ENCODE assay signal across 21 cellular contexts in the genomic region with DNA sequence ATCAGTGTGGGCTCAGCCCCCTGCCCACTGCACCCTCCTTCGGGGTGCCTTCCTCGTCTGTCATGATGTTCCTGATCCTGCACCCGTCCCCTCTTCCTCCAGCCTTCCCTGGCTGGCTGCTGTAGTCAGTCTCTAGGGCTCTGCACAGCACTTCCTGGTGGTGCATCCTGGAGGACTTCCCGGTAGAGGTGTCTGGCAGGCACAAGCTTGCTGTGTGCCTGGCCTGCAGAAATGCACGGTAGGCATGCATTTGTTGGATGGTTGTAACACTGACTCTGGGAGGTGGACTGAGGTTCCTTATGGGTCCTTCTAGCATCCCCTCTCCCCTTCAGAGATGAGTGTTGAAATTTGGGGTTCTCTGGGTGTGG.
DNase-seq lines count a peak whose midpoint lies in the region; ATAC-seq and TF ChIP-seq lines count a peak whose summit lies in the region.
"Had no signal": no experiment of that assay in that cellular context is flagged by ENCODE, and none has a peak within 500 bp of the region (broad histone marks: within the 10 kb centered on the region; RNA-seq: fewer than 3 reads in every experiment).

No MANE protein-coding gene starts in this region.

- no peaks in the 10 kb centered on the region for H3F3A ChIP-seq in SK-N-SH (replicated peaks; ENCODE audit: insufficient read depth)
- no peaks in the 10 kb centered on the region for H3F3A ChIP-seq in smooth muscle cell (ENCODE audit: low read depth)

- ATAC-seq in SK-N-SH treated with all-trans-retinoic acid at 6 μM for 48 hours = no peak; the same call in 2 of the 3 replicates
- ATAC-seq in IMR-90 (ENCODE audit: low read depth) = no peak
- ATAC-seq in HG02610 (IDR thresholded peaks at IDR 0.05; ENCODE audit: unreplicated experiment) = no peak
- ATAC-seq: GM12878 had no signal

- H2BK5ac ChIP-seq in IMR-90 (ENCODE audit: low read depth, low read length, poor library complexity, severe bottlenecking) = no peak overlapping the region

- H3K27me3 ChIP-seq in SK-N-SH (ENCODE audit: insufficient read depth) (no peaks in the 10 kb centered on the region), IMR-90 (ENCODE audit: control insufficient read depth, insufficient read depth, low read length) (peaks cover 3% of the 10 kb centered on the region; the same call in 1 of the 2 replicates), esophagus muscularis mucosa (peaks cover 0 to 50% (median 0%) of the 10 kb centered on the region in 4 donors), smooth muscle cell (ENCODE audit: low read depth) (no peaks in the 10 kb centered on the region)
- H3K27me3 ChIP-seq: BE2C had no signal

- H3K36me3 ChIP-seq in SK-N-SH (replicated peaks in 1 of 2; ENCODE audit: control insufficient read depth in 1 of 2, insufficient read depth in 2 of 2, low read length in 1 of 2) (no peaks in the 10 kb centered on the region), IMR-90 (ENCODE audit: control insufficient read depth, insufficient read depth, low read length) (no peaks in the 10 kb centered on the region), esophagus muscularis mucosa (no peaks in the 10 kb centered on the region), smooth muscle cell (ENCODE audit: low read depth) (no peaks in the 10 kb centered on the region)
- H3K36me3 ChIP-seq: BE2C had no signal

- H4K8ac ChIP-seq in IMR-90 (ENCODE audit: low read depth in 2 of 2, low read length in 2 of 2) = no peak overlapping the region

- H2AK5ac ChIP-seq in IMR-90 (ENCODE audit: low read depth, low read length) = no peak overlapping the region

- H3K9me1 ChIP-seq in IMR-90 (ENCODE audit: insufficient read depth, low read length) = no peaks in the 10 kb centered on the region

- no peak overlapping the region for H2BK120ac ChIP-seq in IMR-90 (ENCODE audit: low read depth, low read length)

- no peak overlapping the region for H3K18ac ChIP-seq in IMR-90 (ENCODE audit: low read depth, low read length)

- no peak for TF ChIP-seq RAD21 in SK-N-SH (IDR thresholded peaks at IDR 0.05; ENCODE audit: low read length)
- no peak for TF ChIP-seq RAD21 in IMR-90 (IDR thresholded peaks at IDR 0.05; ENCODE audit: low read length)

- no peaks in the 10 kb centered on the region for H3K9me3 ChIP-seq in SK-N-SH
- no peaks in the 10 kb centered on the region for H3K9me3 ChIP-seq in IMR-90 (ENCODE audit: control insufficient read depth, insufficient read depth, low read length)
- H3K9me3 ChIP-seq in esophagus muscularis mucosa = no peaks in the 10 kb centered on the region
- H3K9me3 ChIP-seq in smooth muscle cell (replicated peaks; ENCODE audit: low read depth) = no peaks in the 10 kb centered on the region
- H3K9me3 ChIP-seq: BE2C had no signal

- TF ChIP-seq EP300 in SK-N-SH (IDR thresholded peaks at IDR 0.05; ENCODE audit: borderline replicate concordance in 1 of 2, low read depth in 1 of 2, low read length in 1 of 2) (no peak), esophagus muscularis mucosa (IDR thresholded peaks at IDR 0.05) (no peak)

- H4K5ac ChIP-seq in IMR-90 (ENCODE audit: low read depth, low read length) = no peak overlapping the region

- no peak overlapping the region for H3K14ac ChIP-seq in IMR-90 (replicated peaks; ENCODE audit: low read depth, low read length)

- H3K4me2 ChIP-seq in SK-N-SH (peak overlapping the region; percentile 49; the same call in 1 of the 2 replicates), IMR-90 (ENCODE audit: low read depth, low read length) (no peak overlapping the region), smooth muscle cell (peak overlapping the region; percentile 54)
- H3K4me2 ChIP-seq: KMS-11 had no signal

- dilution Hi-C loops in IMR-90 (cut with HindIII; ENCODE audit: low sequenced_read_pairs, unreplicated experiment) = no loop called here

- no peak overlapping the region for H2BK15ac ChIP-seq in IMR-90 (ENCODE audit: low read depth, low read length)

- H3K9ac ChIP-seq in SK-N-SH (no peak overlapping the region), IMR-90 (ENCODE audit: low read depth, low read length) (no peak overlapping the region), smooth muscle cell (ENCODE audit: low read depth) (no peak overlapping the region)
- H3K9ac ChIP-seq: KMS-11 had no signal

- BruUV-seq in IMR-90 (replicated peaks; lab: Mats Ljungman, UMichigan) = no TSS peak

- H4K91ac ChIP-seq in IMR-90 (ENCODE audit: insufficient read depth, low read depth, low read length) = no peak overlapping the region

- peak overlapping the region in 1 of 2 experiments; percentile 35; a peak in 2 of 4 replicates for H3K27ac ChIP-seq in SK-N-SH (ENCODE audit: low read depth in 2 of 2, low read length in 1 of 2)
- no peak overlapping the region for H3K27ac ChIP-seq in IMR-90 (ENCODE audit: insufficient read depth, low read length)
- no peak overlapping the region for H3K27ac ChIP-seq in esophagus muscularis mucosa (replicated peaks in 1 of 4)
- H3K27ac ChIP-seq in smooth muscle cell (ENCODE audit: low read depth) = no peak overlapping the region
- H3K27ac ChIP-seq: 22Rv1, KMS-11 had no signal

- POLR2A ChIA-PET in SK-N-SH (lab: Yijun Ruan, JAX) (interaction anchor here (0.9 to 1.2 kb wide), 3 partner anchors 185 to 221 kb away, joined by 3 to 4 read pairs (median 3); a partner anchor contains a TSS), IMR-90 (lab: Charles Lee; ENCODE audit: unreplicated experiment) (no interaction called here)

- H3K9me2 ChIP-seq in SK-N-SH = no peaks in the 10 kb centered on the region

- WGBS in SK-N-SH (ENCODE audit: low lambda C conversion rate) = 37% methylated on average over 4 of the region's 5 CpGs
- 30% methylated on average over 2 of the region's 5 CpGs; no CpG with 5 or more reads in 1 of the 2 experiments for WGBS in IMR-90 (ENCODE audit: extremely low coverage in 2 of 2, insufficient read length in 1 of 2), 2 experiments
- WGBS in esophagus muscularis mucosa = 90% methylated on average over 2 of the region's 5 CpGs
- WGBS in smooth muscle cell (ENCODE audit: low lambda C conversion rate) = 80% methylated on average over 5 of the region's 5 CpGs

- CTCF ChIA-PET in SK-N-SH (lab: Yijun Ruan, JAX) = interaction anchor here (0.6 to 2.2 kb wide), 6 partner anchors 95 to 229 kb away, joined by 3 to 6 read pairs (median 3); no protein-coding TSS in a partner anchor
- CTCF ChIA-PET in IMR-90 (lab: Yijun Ruan, JAX) = interaction anchor here (1.1 kb wide), 1 partner anchor 204 kb away, joined by 3 read pairs; no protein-coding TSS in a partner anchor

- no peak overlapping the region for H3K23ac ChIP-seq in IMR-90 (ENCODE audit: low read depth, low read length)

- H3K4me3 ChIP-seq in SK-N-SH (ENCODE audit: low read depth in 2 of 2, low read length in 1 of 2) = no peak overlapping the region
- no peak overlapping the region for H3K4me3 ChIP-seq in IMR-90 (ENCODE audit: insufficient read depth, low read depth, low read length)
- H3K4me3 ChIP-seq in esophagus muscularis mucosa = no peak overlapping the region
- H3K4me3 ChIP-seq in smooth muscle cell = no peak overlapping the region
- H3K4me3 ChIP-seq: GM12878 had no signal

- TF ChIP-seq CTCF in SK-N-SH (IDR thresholded peaks at IDR 0.05) (no peak), IMR-90 (conservative IDR thresholded peaks at IDR 0.05; ENCODE audit: low read depth, low read length) (no peak), esophagus muscularis mucosa (IDR thresholded peaks at IDR 0.05) (no peak), smooth muscle cell (IDR thresholded peaks at IDR 0.05; ENCODE audit: borderline replicate concordance, insufficient read depth, poor library complexity, severe bottlenecking) (no peak)

- no peaks in the 10 kb centered on the region for H3K79me1 ChIP-seq in IMR-90 (ENCODE audit: low read depth in 1 of 2, low read length in 2 of 2)

- intact Hi-C loops in IMR-90 (cut with micrococcal nuclease) (no loop called here), esophagus muscularis mucosa (cut with DNase I) (no loop called here)

- in situ Hi-C loops in IMR-90 (cut with MboI; ENCODE audit: low sequenced_read_pairs) = loop anchor here (10.0 to 25.0 kb wide), 2 partner anchors 187 to 229 kb away; no protein-coding TSS in a partner anchor

- H2BK20ac ChIP-seq in IMR-90 (ENCODE audit: low read depth, low read length) = no peak overlapping the region

- no peak overlapping the region for H2AFZ ChIP-seq in SK-N-SH (ENCODE audit: low read depth)
- H2AFZ ChIP-seq in IMR-90 (replicated peaks; ENCODE audit: low read length, poor library complexity) = peak overlapping the region; percentile 16
- H2AFZ ChIP-seq in smooth muscle cell (ENCODE audit: low read depth) = no peak overlapping the region

- no peak for TF ChIP-seq POLR2A in IMR-90 (IDR thresholded peaks at IDR 0.05; ENCODE audit: low read depth, low read length)
- TF ChIP-seq POLR2A in esophagus muscularis mucosa (IDR thresholded peaks at IDR 0.05; ENCODE audit: low read depth) = no peak

- no peaks in the 10 kb centered on the region for H4K20me1 ChIP-seq in SK-N-SH (ENCODE audit: insufficient read depth)
- no peaks in the 10 kb centered on the region for H4K20me1 ChIP-seq in IMR-90 (ENCODE audit: insufficient read depth, low read length)
- no peaks in the 10 kb centered on the region for H4K20me1 ChIP-seq in smooth muscle cell (ENCODE audit: low read depth)

- no peak overlapping the region for H3K4ac ChIP-seq in IMR-90 (ENCODE audit: low read depth, low read length)

- no peak overlapping the region for H3K56ac ChIP-seq in IMR-90 (ENCODE audit: extremely low read depth, insufficient read depth, low read length)

- peaks cover 0 to 82% of the 10 kb centered on the region in 2 experiments; a peak in 2 of 4 replicates for H3K4me1 ChIP-seq in SK-N-SH (ENCODE audit: control insufficient read depth in 1 of 2, insufficient read depth in 2 of 2, low read depth in 1 of 2, low read length in 1 of 2)
- no peaks in the 10 kb centered on the region for H3K4me1 ChIP-seq in IMR-90 (ENCODE audit: control insufficient read depth, insufficient read depth, low read length)
- peaks cover 3 to 14% (median 10%) of the 10 kb centered on the region in 4 donors for H3K4me1 ChIP-seq in esophagus muscularis mucosa
- H3K4me1 ChIP-seq in smooth muscle cell (ENCODE audit: low read depth) = peaks cover 8% of the 10 kb centered on the region

- DNase-seq in SK-N-SH (no peak), IMR-90 (no peak), esophagus muscularis mucosa (ENCODE audit: extremely low spot score) (peak; percentile 42), smooth muscle cell (lab: John Stamatoyannopoulos, UW; ENCODE audit: unreplicated experiment) (no peak), HuH-7 (ENCODE audit: low spot score) (no peak), mucosa of gallbladder (ENCODE audit: low spot score) (no peak)
- DNase-seq: CD4-positive, CD25-positive, alpha-beta regulatory T cell; GDM1; MM.1S; NCI-H2029 treated with DMSO at 0.1 percent for 48 hours; NCI-H446 treated with DMSO at 0.1 percent for 48 hours; NCI-H526; NCI-H82; NK-92 treated with Interleukin-12 subunit alpha and Interleukin-12 subunit beta, amount 100 ng/mL, for 24 hours; RPMI8226 had no signal

- H3K79me2 ChIP-seq in SK-N-SH (ENCODE audit: insufficient read depth) = no peaks in the 10 kb centered on the region
- no peaks in the 10 kb centered on the region for H3K79me2 ChIP-seq in smooth muscle cell (ENCODE audit: low read depth)

- H2AK9ac ChIP-seq in IMR-90 (replicated peaks; ENCODE audit: low read depth, low read length, poor library complexity) = no peak overlapping the region

TF ChIP-seq in SK-N-SH treated with all-trans-retinoic acid at 6 μM for 48 hours, 23 proteins besides CTCF, POLR2A, EP300 and RAD21 (continues in another document):
- TF ChIP-seq OSR1 (CRISPR knock-in tag; IDR thresholded peaks at IDR 0.05) = no peak

TF ChIP-seq in IMR-90, 13 proteins besides CTCF, POLR2A, EP300 and RAD21 (continues in another document):
- no peak for TF ChIP-seq CHD1 (IDR thresholded peaks at IDR 0.05; ENCODE audit: low read depth, low read length)
